In genomic region chr16:9612267-9612666, GRCh38 we compare ENCODE assay signal across 11 cellular contexts.
"Had no signal": no experiment of that assay in that cellular context is flagged by ENCODE, and none has a peak within 500 bp of the region (broad histone marks: within the 10 kb centered on the region; RNA-seq: fewer than 3 reads in every experiment).

No MANE protein-coding gene starts in this region.

- H3K79me2 ChIP-seq: hepatocyte had no signal

- DNase-seq: activated CD4-positive, CD25-positive, alpha-beta regulatory T cell treated with anti-CD3 and anti-CD28 coated beads, Interleukin-2, amount 50 U/mL, for 72 hours; activated naive CD4-positive, alpha-beta T cell treated with Interleukin-2 at 50 U/mL for 16 hours; activated naive CD8-positive, alpha-beta T cell treated with anti-CD3 and anti-CD28 coated beads, Interleukin-2, amount 50 U/mL, for 24 hours; aorta; colonic mucosa; esophagus squamous epithelium; ovary; right lobe of liver; stomach; testis had no signal

- H3K36me3 ChIP-seq: colonic mucosa, esophagus squamous epithelium, ovary, right lobe of liver, stomach had no signal

- H3K9me3 ChIP-seq: colonic mucosa, esophagus squamous epithelium, ovary, right lobe of liver, stomach, testis had no signal

- H3K4me2 ChIP-seq: hepatocyte had no signal

- H3K4me1 ChIP-seq: colonic mucosa, esophagus squamous epithelium, right lobe of liver, stomach had no signal

- H3K27ac ChIP-seq: colonic mucosa, esophagus squamous epithelium, hepatocyte, ovary, right lobe of liver, stomach, testis had no signal

- H3K27me3 ChIP-seq: colonic mucosa, esophagus squamous epithelium, hepatocyte, ovary, right lobe of liver, stomach, testis had no signal

- H2AFZ ChIP-seq: hepatocyte had no signal

- H3K4me3 ChIP-seq: colonic mucosa, esophagus squamous epithelium, hepatocyte, ovary, right lobe of liver, stomach, testis had no signal
